Comparison of ENCODE assay signal across 1 cellular context in genomic region chrX:123859828-123860505, GRCh38.
TF ChIP-seq lines count a peak whose summit lies in the region.

XIAP (plus strand) TSS chrX:123860053; CDS start chrX:123885663, 25,610 bp downstream.

TF ChIP-seq in K562, 482 proteins besides CTCF, POLR2A, EP300 and RAD21 (continued from another document and continues in another):
- TF ChIP-seq, protein P1, sequence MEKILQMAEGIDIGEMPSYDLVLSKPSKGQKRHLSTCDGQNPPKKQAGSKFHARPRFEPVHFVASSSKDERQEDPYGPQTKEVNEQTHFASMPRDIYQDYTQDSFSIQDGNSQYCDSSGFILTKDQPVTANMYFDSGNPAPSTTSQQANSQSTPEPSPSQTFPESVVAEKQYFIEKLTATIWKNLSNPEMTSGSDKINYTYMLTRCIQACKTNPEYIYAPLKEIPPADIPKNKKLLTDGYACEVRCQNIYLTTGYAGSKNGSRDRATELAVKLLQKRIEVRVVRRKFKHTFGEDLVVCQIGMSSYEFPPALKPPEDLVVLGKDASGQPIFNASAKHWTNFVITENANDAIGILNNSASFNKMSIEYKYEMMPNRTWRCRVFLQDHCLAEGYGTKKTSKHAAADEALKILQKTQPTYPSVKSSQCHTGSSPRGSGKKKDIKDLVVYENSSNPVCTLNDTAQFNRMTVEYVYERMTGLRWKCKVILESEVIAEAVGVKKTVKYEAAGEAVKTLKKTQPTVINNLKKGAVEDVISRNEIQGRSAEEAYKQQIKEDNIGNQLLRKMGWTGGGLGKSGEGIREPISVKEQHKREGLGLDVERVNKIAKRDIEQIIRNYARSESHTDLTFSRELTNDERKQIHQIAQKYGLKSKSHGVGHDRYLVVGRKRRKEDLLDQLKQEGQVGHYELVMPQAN (IDR thresholded peaks at IDR 0.05; ENCODE audit: borderline replicate concordance) = 0 out of 2 replicates have a peak, but pooled peaks have one; percentile 21
- no peak for TF ChIP-seq KLF1 (tag; IDR thresholded peaks at IDR 0.05)
- 0 out of 2 replicates have a peak, but pooled peaks have one; percentile 51 for TF ChIP-seq NFRKB (IDR thresholded peaks at IDR 0.05; ENCODE audit: low read depth)
- TF ChIP-seq, protein P2, sequence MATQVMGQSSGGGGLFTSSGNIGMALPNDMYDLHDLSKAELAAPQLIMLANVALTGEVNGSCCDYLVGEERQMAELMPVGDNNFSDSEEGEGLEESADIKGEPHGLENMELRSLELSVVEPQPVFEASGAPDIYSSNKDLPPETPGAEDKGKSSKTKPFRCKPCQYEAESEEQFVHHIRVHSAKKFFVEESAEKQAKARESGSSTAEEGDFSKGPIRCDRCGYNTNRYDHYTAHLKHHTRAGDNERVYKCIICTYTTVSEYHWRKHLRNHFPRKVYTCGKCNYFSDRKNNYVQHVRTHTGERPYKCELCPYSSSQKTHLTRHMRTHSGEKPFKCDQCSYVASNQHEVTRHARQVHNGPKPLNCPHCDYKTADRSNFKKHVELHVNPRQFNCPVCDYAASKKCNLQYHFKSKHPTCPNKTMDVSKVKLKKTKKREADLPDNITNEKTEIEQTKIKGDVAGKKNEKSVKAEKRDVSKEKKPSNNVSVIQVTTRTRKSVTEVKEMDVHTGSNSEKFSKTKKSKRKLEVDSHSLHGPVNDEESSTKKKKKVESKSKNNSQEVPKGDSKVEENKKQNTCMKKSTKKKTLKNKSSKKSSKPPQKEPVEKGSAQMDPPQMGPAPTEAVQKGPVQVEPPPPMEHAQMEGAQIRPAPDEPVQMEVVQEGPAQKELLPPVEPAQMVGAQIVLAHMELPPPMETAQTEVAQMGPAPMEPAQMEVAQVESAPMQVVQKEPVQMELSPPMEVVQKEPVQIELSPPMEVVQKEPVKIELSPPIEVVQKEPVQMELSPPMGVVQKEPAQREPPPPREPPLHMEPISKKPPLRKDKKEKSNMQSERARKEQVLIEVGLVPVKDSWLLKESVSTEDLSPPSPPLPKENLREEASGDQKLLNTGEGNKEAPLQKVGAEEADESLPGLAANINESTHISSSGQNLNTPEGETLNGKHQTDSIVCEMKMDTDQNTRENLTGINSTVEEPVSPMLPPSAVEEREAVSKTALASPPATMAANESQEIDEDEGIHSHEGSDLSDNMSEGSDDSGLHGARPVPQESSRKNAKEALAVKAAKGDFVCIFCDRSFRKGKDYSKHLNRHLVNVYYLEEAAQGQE (CRISPR knock-in tag; IDR thresholded peaks at IDR 0.05; ENCODE audit: low read depth) = no peak
- TF ChIP-seq ZNF24 (IDR thresholded peaks at IDR 0.05) = no peak
- TF ChIP-seq ILF3 (IDR thresholded peaks at IDR 0.05; ENCODE audit: borderline replicate concordance) = no peak
- TF ChIP-seq PTTG1 (tag; IDR thresholded peaks at IDR 0.05; ENCODE audit: low read depth) = no peak
- no peak for TF ChIP-seq RFX1 (IDR thresholded peaks at IDR 0.05)
- no peak for TF ChIP-seq ZBTB17 (CRISPR knock-in tag; IDR thresholded peaks at IDR 0.05)
- no peak for TF ChIP-seq SETDB1 (IDR thresholded peaks at IDR 0.05; ENCODE audit: low read length)
- TF ChIP-seq PHTF2 (CRISPR knock-in tag; IDR thresholded peaks at IDR 0.05) = no peak
- TF ChIP-seq, protein P3, sequence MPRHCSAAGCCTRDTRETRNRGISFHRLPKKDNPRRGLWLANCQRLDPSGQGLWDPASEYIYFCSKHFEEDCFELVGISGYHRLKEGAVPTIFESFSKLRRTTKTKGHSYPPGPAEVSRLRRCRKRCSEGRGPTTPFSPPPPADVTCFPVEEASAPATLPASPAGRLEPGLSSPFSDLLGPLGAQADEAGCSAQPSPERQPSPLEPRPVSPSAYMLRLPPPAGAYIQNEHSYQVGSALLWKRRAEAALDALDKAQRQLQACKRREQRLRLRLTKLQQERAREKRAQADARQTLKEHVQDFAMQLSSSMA (CRISPR knock-in tag; IDR thresholded peaks at IDR 0.05) = no peak
- TF ChIP-seq CBX1 (IDR thresholded peaks at IDR 0.05; ENCODE audit: low read depth) = peak; percentile 65; the same call in 1 of the 2 replicates
- no peak for TF ChIP-seq TSC22D4 (tag; IDR thresholded peaks at IDR 0.05)
- TF ChIP-seq, protein P4, sequence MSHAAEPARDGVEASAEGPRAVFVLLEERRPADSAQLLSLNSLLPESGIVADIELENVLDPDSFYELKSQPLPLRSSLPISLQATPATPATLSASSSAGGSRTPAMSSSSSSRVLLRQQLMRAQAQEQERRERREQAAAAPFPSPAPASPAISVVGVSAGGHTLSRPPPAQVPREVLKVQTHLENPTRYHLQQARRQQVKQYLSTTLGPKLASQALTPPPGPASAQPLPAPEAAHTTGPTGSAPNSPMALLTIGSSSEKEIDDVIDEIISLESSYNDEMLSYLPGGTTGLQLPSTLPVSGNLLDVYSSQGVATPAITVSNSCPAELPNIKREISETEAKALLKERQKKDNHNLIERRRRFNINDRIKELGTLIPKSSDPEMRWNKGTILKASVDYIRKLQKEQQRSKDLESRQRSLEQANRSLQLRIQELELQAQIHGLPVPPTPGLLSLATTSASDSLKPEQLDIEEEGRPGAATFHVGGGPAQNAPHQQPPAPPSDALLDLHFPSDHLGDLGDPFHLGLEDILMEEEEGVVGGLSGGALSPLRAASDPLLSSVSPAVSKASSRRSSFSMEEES (CRISPR knock-in tag; IDR thresholded peaks at IDR 0.05) = no peak
- TF ChIP-seq FOXO4 (CRISPR knock-in tag; IDR thresholded peaks at IDR 0.05) = no peak
- TF ChIP-seq MAFF (IDR thresholded peaks at IDR 0.05; ENCODE audit: low read length) = no peak
- TF ChIP-seq ZFP91 (CRISPR knock-in tag; IDR thresholded peaks at IDR 0.05) = no peak
- TF ChIP-seq SIN3B (IDR thresholded peaks at IDR 0.05; ENCODE audit: low read depth) = no peak
- no peak for TF ChIP-seq ZNF175 (CRISPR knock-in tag; IDR thresholded peaks at IDR 0.05; ENCODE audit: low read depth)
- TF ChIP-seq FOXK1 (CRISPR knock-in tag; IDR thresholded peaks at IDR 0.05; ENCODE audit: borderline replicate concordance) = no peak
- TF ChIP-seq RBM22 (IDR thresholded peaks at IDR 0.05; ENCODE audit: low read depth, low read length, poor library complexity, severe bottlenecking) = peak; percentile 37
- peak; percentile 64; the same call in 1 of the 2 replicates for TF ChIP-seq GTF2E2 (tag; IDR thresholded peaks at IDR 0.05)
- TF ChIP-seq, protein P5, sequence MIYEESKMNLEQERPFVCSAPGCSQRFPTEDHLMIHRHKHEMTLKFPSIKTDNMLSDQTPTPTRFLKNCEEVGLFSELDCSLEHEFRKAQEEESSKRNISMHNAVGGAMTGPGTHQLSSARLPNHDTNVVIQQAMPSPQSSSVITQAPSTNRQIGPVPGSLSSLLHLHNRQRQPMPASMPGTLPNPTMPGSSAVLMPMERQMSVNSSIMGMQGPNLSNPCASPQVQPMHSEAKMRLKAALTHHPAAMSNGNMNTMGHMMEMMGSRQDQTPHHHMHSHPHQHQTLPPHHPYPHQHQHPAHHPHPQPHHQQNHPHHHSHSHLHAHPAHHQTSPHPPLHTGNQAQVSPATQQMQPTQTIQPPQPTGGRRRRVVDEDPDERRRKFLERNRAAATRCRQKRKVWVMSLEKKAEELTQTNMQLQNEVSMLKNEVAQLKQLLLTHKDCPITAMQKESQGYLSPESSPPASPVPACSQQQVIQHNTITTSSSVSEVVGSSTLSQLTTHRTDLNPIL (CRISPR knock-in tag; IDR thresholded peaks at IDR 0.05) = no peak
- TF ChIP-seq SOX6 (IDR thresholded peaks at IDR 0.05) = no peak
- no peak for TF ChIP-seq PURB (CRISPR knock-in tag; IDR thresholded peaks at IDR 0.05; ENCODE audit: low read depth)
- peak; percentile 77 for TF ChIP-seq CREM (IDR thresholded peaks at IDR 0.05; ENCODE audit: low read depth)
- TF ChIP-seq, protein P6, sequence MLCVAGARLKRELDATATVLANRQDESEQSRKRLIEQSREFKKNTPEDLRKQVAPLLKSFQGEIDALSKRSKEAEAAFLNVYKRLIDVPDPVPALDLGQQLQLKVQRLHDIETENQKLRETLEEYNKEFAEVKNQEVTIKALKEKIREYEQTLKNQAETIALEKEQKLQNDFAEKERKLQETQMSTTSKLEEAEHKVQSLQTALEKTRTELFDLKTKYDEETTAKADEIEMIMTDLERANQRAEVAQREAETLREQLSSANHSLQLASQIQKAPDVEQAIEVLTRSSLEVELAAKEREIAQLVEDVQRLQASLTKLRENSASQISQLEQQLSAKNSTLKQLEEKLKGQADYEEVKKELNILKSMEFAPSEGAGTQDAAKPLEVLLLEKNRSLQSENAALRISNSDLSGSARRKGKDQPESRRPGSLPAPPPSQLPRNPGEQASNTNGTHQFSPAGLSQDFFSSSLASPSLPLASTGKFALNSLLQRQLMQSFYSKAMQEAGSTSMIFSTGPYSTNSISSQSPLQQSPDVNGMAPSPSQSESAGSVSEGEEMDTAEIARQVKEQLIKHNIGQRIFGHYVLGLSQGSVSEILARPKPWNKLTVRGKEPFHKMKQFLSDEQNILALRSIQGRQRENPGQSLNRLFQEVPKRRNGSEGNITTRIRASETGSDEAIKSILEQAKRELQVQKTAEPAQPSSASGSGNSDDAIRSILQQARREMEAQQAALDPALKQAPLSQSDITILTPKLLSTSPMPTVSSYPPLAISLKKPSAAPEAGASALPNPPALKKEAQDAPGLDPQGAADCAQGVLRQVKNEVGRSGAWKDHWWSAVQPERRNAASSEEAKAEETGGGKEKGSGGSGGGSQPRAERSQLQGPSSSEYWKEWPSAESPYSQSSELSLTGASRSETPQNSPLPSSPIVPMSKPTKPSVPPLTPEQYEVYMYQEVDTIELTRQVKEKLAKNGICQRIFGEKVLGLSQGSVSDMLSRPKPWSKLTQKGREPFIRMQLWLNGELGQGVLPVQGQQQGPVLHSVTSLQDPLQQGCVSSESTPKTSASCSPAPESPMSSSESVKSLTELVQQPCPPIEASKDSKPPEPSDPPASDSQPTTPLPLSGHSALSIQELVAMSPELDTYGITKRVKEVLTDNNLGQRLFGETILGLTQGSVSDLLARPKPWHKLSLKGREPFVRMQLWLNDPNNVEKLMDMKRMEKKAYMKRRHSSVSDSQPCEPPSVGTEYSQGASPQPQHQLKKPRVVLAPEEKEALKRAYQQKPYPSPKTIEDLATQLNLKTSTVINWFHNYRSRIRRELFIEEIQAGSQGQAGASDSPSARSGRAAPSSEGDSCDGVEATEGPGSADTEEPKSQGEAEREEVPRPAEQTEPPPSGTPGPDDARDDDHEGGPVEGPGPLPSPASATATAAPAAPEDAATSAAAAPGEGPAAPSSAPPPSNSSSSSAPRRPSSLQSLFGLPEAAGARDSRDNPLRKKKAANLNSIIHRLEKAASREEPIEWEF (CRISPR knock-in tag; IDR thresholded peaks at IDR 0.05) = no peak
- TF ChIP-seq, protein P7, sequence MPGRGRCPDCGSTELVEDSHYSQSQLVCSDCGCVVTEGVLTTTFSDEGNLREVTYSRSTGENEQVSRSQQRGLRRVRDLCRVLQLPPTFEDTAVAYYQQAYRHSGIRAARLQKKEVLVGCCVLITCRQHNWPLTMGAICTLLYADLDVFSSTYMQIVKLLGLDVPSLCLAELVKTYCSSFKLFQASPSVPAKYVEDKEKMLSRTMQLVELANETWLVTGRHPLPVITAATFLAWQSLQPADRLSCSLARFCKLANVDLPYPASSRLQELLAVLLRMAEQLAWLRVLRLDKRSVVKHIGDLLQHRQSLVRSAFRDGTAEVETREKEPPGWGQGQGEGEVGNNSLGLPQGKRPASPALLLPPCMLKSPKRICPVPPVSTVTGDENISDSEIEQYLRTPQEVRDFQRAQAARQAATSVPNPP (IDR thresholded peaks at IDR 0.05; ENCODE audit: borderline replicate concordance, insufficient read depth, insufficient read length) = no peak
- no peak for TF ChIP-seq HDGF (IDR thresholded peaks at IDR 0.05)
- TF ChIP-seq FOXK2 (conservative IDR thresholded peaks at IDR 0.05 in 1 of 2, IDR thresholded peaks at IDR 0.05 in 1 of 2; ENCODE audit: low read depth in 2 of 2) = no peak
